ENCODE assay signal across 1 cellular context in the genomic region with DNA sequence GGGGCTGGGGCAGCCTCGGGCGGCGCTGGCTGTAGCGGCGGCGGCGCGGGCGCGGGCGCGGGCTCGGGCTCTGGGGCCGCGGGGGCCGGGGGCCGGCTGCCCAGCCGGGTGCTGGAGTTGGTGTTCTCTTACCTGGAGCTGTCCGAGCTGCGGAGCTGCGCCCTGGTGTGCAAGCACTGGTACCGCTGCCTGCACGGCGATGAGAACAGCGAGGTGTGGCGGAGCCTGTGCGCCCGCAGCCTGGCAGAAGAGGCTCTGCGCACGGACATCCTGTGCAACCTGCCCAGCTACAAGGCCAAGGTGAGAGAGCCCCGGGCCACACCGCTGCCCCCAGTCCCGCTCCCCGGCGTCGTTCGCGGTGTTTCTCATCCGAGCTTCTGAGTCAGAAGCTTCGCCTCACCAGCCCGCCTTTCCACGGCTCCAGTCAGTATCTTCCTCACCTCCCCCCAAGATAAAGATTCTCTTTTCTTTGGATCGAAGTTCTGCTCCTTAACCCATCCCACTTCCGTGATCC.
TF ChIP-seq lines count a peak whose summit lies in the region.

No MANE protein-coding gene starts in this region.

TF ChIP-seq in HepG2, 621 proteins besides CTCF, POLR2A, EP300 and RAD21:
- peak; percentile 12 for TF ChIP-seq AGO2 (optimal IDR thresholded peaks at IDR 0.05; ENCODE audit: low read depth, low read length)
- TF ChIP-seq, protein P1, sequence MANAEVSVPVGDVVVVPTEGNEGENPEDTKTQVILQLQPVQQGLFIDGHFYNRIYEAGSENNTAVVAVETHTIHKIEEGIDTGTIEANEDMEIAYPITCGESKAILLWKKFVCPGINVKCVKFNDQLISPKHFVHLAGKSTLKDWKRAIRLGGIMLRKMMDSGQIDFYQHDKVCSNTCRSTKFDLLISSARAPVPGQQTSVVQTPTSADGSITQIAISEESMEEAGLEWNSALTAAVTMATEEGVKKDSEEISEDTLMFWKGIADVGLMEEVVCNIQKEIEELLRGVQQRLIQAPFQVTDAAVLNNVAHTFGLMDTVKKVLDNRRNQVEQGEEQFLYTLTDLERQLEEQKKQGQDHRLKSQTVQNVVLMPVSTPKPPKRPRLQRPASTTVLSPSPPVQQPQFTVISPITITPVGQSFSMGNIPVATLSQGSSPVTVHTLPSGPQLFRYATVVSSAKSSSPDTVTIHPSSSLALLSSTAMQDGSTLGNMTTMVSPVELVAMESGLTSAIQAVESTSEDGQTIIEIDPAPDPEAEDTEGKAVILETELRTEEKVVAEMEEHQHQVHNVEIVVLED (CRISPR knock-in tag; IDR thresholded peaks at IDR 0.05; ENCODE audit: borderline replicate concordance) = no peak
- no peak for TF ChIP-seq ESRRA (CRISPR knock-in tag; IDR thresholded peaks at IDR 0.05; ENCODE audit: low read depth)
- peak; percentile 22; the same call in 1 of the 2 replicates for TF ChIP-seq ZNF768 (CRISPR knock-in tag; IDR thresholded peaks at IDR 0.05)
- 0 out of 2 replicates have a peak, but pooled peaks have one; percentile 44 for TF ChIP-seq ZNF510 (CRISPR knock-in tag; IDR thresholded peaks at IDR 0.05; ENCODE audit: low read depth)
- 0 out of 2 replicates have a peak, but pooled peaks have one; percentile 15 for TF ChIP-seq ELF1 (CRISPR knock-in tag; IDR thresholded peaks at IDR 0.05)
- peak; percentile 55; the same call in 1 of the 2 replicates for TF ChIP-seq PRMT3 (CRISPR knock-in tag; IDR thresholded peaks at IDR 0.05; ENCODE audit: borderline replicate concordance, low read depth)
- TF ChIP-seq DMAP1 (CRISPR knock-in tag; IDR thresholded peaks at IDR 0.05) = peak; percentile 14; the same call in 1 of the 2 replicates
- TF ChIP-seq SOX6 (IDR thresholded peaks at IDR 0.05) = no peak
- 0 out of 2 replicates have a peak, but pooled peaks have one; percentile 13 for TF ChIP-seq SOX6 (CRISPR knock-in tag; IDR thresholded peaks at IDR 0.05)
